10 cellular contexts compared by ENCODE assay signal in genomic region chr9:127185931-127186781, GRCh38.
DNase-seq lines count a peak whose midpoint lies in the region; ATAC-seq and TF ChIP-seq lines count a peak whose summit lies in the region.
"Had no signal": no experiment of that assay in that cellular context is flagged by ENCODE, and none has a peak within 500 bp of the region (broad histone marks: within the 10 kb centered on the region; RNA-seq: fewer than 3 reads in every experiment).

No MANE protein-coding gene starts in this region.

- in situ Hi-C loops in GM23248 (cut with MboI) (no loop called here), gastrocnemius medialis (cut with MboI; ENCODE audit: low sequenced_read_pairs in 4 of 4) (no loop called here)

- H3K9ac ChIP-seq in GM23248, result peak overlapping the region; percentile 84

- no peaks in the 10 kb centered on the region for H3K79me2 ChIP-seq in GM23248 (ENCODE audit: insufficient read depth)

- no peaks in the 10 kb centered on the region for H3K9me2 ChIP-seq in GM23248 (ENCODE audit: insufficient read depth)

- H4K20me1 ChIP-seq in GM23248 (ENCODE audit: insufficient read depth), result no peaks in the 10 kb centered on the region

- peak; percentile 30 for ATAC-seq in left lobe of liver
- peak; percentile 21 to 28 for ATAC-seq in gastrocnemius medialis
- ATAC-seq in GM21528 (IDR thresholded peaks at IDR 0.05; ENCODE audit: low FRiP score, unreplicated experiment), result no peak
- ATAC-seq in GM18909 (IDR thresholded peaks at IDR 0.05; ENCODE audit: poor library complexity, unreplicated experiment), result no peak

- H3K27me3 ChIP-seq in GM23248 (replicated peaks; ENCODE audit: insufficient read depth), result no peaks in the 10 kb centered on the region
- no peaks in the 10 kb centered on the region for H3K27me3 ChIP-seq in gastrocnemius medialis
- H3K27me3 ChIP-seq: cardiac muscle cell had no signal

- DNase-seq in GM23248 (peak; percentile 97), left lobe of liver (ENCODE audit: low spot score) (no peak), gastrocnemius medialis (peak; percentile 53 to 82), 8988T (no peak)
- no peak for DNase-seq in activated CD4-positive, CD25-positive, alpha-beta regulatory T cell treated with anti-CD3 and anti-CD28 coated beads, Interleukin-2, amount 50 U/mL, for 72 hours
- DNase-seq: DND-41 had no signal

- TF ChIP-seq CTCF in gastrocnemius medialis (IDR thresholded peaks at IDR 0.05 in 4 of 5, conservative IDR thresholded peaks at IDR 0.05 in 1 of 5), result no peak

- peak in 1 of 2 donors; percentile 23 for TF ChIP-seq POLR2A in gastrocnemius medialis (IDR thresholded peaks at IDR 0.05)

- H2AFZ ChIP-seq in GM23248, result peak overlapping the region; percentile 38

- H3K36me3 ChIP-seq in GM23248 (ENCODE audit: low read depth), result no peaks in the 10 kb centered on the region
- no peaks in the 10 kb centered on the region for H3K36me3 ChIP-seq in gastrocnemius medialis
- H3K36me3 ChIP-seq: cardiac muscle cell had no signal

- H3K9me3 ChIP-seq in GM23248 (ENCODE audit: low read depth), result no peaks in the 10 kb centered on the region
- H3K9me3 ChIP-seq in gastrocnemius medialis, result no peaks in the 10 kb centered on the region

- 1 to 3% methylated on average over 11 of the region's 11 CpGs for WGBS in GM23248 (ENCODE audit: low coverage in 1 of 2, low lambda C conversion rate in 2 of 2, missing lambda C conversion rate in 2 of 2), 2 experiments

- H3K4me2 ChIP-seq in GM23248 (ENCODE audit: unreplicated experiment), result peak overlapping the region; percentile 80

- intact Hi-C loops in gastrocnemius medialis (cut with DNase I; ENCODE audit: low total_unique reads), result loop anchor here (2.0 to 5.0 kb wide), 4 partner anchors 27 to 229 kb away; partner anchors contain the start of gene ANGPTL2

- peaks cover 29% of the 10 kb centered on the region for H3F3A ChIP-seq in GM23248 (ENCODE audit: insufficient read depth)

- H3K27ac ChIP-seq in GM23248 (peak overlapping the region; percentile 99), cingulate gyrus (ENCODE audit: low read depth, low read length) (peak overlapping the region; percentile 88), gastrocnemius medialis (peak overlapping the region; percentile 74 to 89 (median 88))
- H3K27ac ChIP-seq: cardiac muscle cell had no signal

- peaks cover 40% of the 10 kb centered on the region for H3K4me1 ChIP-seq in GM23248 (ENCODE audit: insufficient read depth)
- H3K4me1 ChIP-seq in gastrocnemius medialis, result peaks cover 42 to 48% of the 10 kb centered on the region in 2 donors

- H3K4me3 ChIP-seq in GM23248 (peak overlapping the region; percentile 26), gastrocnemius medialis (no peak overlapping the region)
- H3K4me3 ChIP-seq: cardiac muscle cell had no signal

Comparison
In these comparisons a context has a peak if more than half of its experiments do, and no peak if none do; other contexts are left out.
1. DNase-seq: peak in GM23248 (single experiment) and gastrocnemius medialis (2 of 2); none in left lobe of liver (single experiment), 8988T (single experiment) and activated CD4-positive, CD25-positive, alpha-beta regulatory T cell treated with anti-CD3 and anti-CD28 coated beads, Interleukin-2, amount 50 U/mL, for 72 hours (single experiment).
2. ATAC-seq: peak in left lobe of liver (single experiment) and gastrocnemius medialis (2 of 2); none in GM21528 (single experiment) and GM18909 (single experiment).
3. Peak in every context shown above with its lines, with median percentiles within 50 percentile points of each other: H3K27ac ChIP-seq.